Comparison of ENCODE assay signal across 19 cellular contexts in genomic region chr12:65951697-65952096, GRCh38.
DNase-seq lines count a peak whose midpoint lies in the region; ATAC-seq and TF ChIP-seq lines count a peak whose summit lies in the region.
"Had no signal": no experiment of that assay in that cellular context is flagged by ENCODE, and none has a peak within 500 bp of the region (broad histone marks: within the 10 kb centered on the region; RNA-seq: fewer than 3 reads in every experiment).

No MANE protein-coding gene starts in this region.

- H2AFZ ChIP-seq in GM23338 (no peak overlapping the region), smooth muscle cell (ENCODE audit: low read depth) (no peak overlapping the region)

- H3K27me3 Mint-ChIP-seq in GM23338 (ENCODE audit: insufficient read depth, low read depth, poor library complexity): no peaks in the 10 kb centered on the region
- peaks cover 23% of the 10 kb centered on the region for H3K27me3 Mint-ChIP-seq in activated T-cell treated with anti-CD3 and anti-CD28 coated beads, Interleukin-2, amount 50 U/mL, for 24 hours

- no peak for ATAC-seq in GM23338

- 90% methylated on average over 2 of the region's 2 CpGs for WGBS in smooth muscle cell (ENCODE audit: low lambda C conversion rate)

- peaks cover 35% of the 10 kb centered on the region; the same call in 2 of the 3 replicates for H3K4me1 Mint-ChIP-seq in GM23338
- peaks cover 9% of the 10 kb centered on the region for H3K4me1 Mint-ChIP-seq in activated T-cell treated with anti-CD3 and anti-CD28 coated beads, Interleukin-2, amount 50 U/mL, for 24 hours (ENCODE audit: low read depth)
- H3K4me1 Mint-ChIP-seq: CD4-positive, CD25-positive, alpha-beta regulatory T cell had no signal

- no peak overlapping the region for H3K4me2 ChIP-seq in GM23338
- no peak overlapping the region for H3K4me2 ChIP-seq in smooth muscle cell

- H3K9ac ChIP-seq in adipocyte (ENCODE audit: low read length) (no peak overlapping the region), smooth muscle cell (ENCODE audit: low read depth) (no peak overlapping the region)

- H3K36me3 Mint-ChIP-seq in GM23338 (ENCODE audit: low read depth): no peaks in the 10 kb centered on the region
- no peaks in the 10 kb centered on the region for H3K36me3 Mint-ChIP-seq in activated T-cell treated with anti-CD3 and anti-CD28 coated beads, Interleukin-2, amount 50 U/mL, for 24 hours (ENCODE audit: low read depth)
- H3K36me3 Mint-ChIP-seq: CD4-positive, CD25-positive, alpha-beta regulatory T cell had no signal

- H3K9me3 ChIP-seq in adipocyte (ENCODE audit: control insufficient read depth, low read length) (no peaks in the 10 kb centered on the region), smooth muscle cell (replicated peaks; ENCODE audit: low read depth) (no peaks in the 10 kb centered on the region)
- H3K9me3 ChIP-seq: BE2C, SJSA1 had no signal

- no peaks in the 10 kb centered on the region for H3K9me3 Mint-ChIP-seq in GM23338
- H3K9me3 Mint-ChIP-seq in activated T-cell treated with anti-CD3 and anti-CD28 coated beads, Interleukin-2, amount 50 U/mL, for 24 hours: no peaks in the 10 kb centered on the region

- H3K4me3 ChIP-seq in GM23338 (no peak overlapping the region), adipocyte (ENCODE audit: low read length) (no peak overlapping the region), fibroblast of the aortic adventitia (ENCODE audit: low read depth, low read length) (no peak overlapping the region), smooth muscle cell (no peak overlapping the region), coronary artery (no peak overlapping the region)
- H3K4me3 ChIP-seq: SJSA1 had no signal

- no peaks in the 10 kb centered on the region for H3K9me2 ChIP-seq in GM23338 (ENCODE audit: insufficient read depth)

- H3K27me3 ChIP-seq in GM23338 (ENCODE audit: insufficient read depth) (no peaks in the 10 kb centered on the region), adipocyte (replicated peaks; ENCODE audit: control insufficient read depth, insufficient read depth, low read length) (no peaks in the 10 kb centered on the region), smooth muscle cell (ENCODE audit: low read depth) (no peaks in the 10 kb centered on the region)
- H3K27me3 ChIP-seq: BE2C, SJSA1 had no signal

- H3K79me2 ChIP-seq in GM23338 (replicated peaks; ENCODE audit: insufficient read depth): no peaks in the 10 kb centered on the region
- peaks cover 18% of the 10 kb centered on the region for H3K79me2 ChIP-seq in smooth muscle cell (ENCODE audit: low read depth)

- H3F3A ChIP-seq in GM23338 (replicated peaks; ENCODE audit: low read depth) (no peaks in the 10 kb centered on the region), smooth muscle cell (ENCODE audit: low read depth) (peaks cover 61% of the 10 kb centered on the region)

- H3K36me3 ChIP-seq in GM23338 (ENCODE audit: insufficient read depth): no peaks in the 10 kb centered on the region
- H3K36me3 ChIP-seq in adipocyte (ENCODE audit: control insufficient read depth, insufficient read depth, low read length, severe bottlenecking): no peaks in the 10 kb centered on the region
- H3K36me3 ChIP-seq in smooth muscle cell (ENCODE audit: low read depth): no peaks in the 10 kb centered on the region
- H3K36me3 ChIP-seq: BE2C, SJSA1 had no signal

- no peak overlapping the region for H3K4me3 Mint-ChIP-seq in GM23338
- H3K4me3 Mint-ChIP-seq in activated T-cell treated with anti-CD3 and anti-CD28 coated beads, Interleukin-2, amount 50 U/mL, for 24 hours: no peak overlapping the region
- H3K4me3 Mint-ChIP-seq: CD4-positive, CD25-positive, alpha-beta regulatory T cell had no signal

- H3K27ac Mint-ChIP-seq in GM23338: 0 out of 2 replicates have a peak overlapping the region, but pooled peaks have one; percentile 2
- H3K27ac Mint-ChIP-seq in activated T-cell treated with anti-CD3 and anti-CD28 coated beads, Interleukin-2, amount 50 U/mL, for 24 hours: no peak overlapping the region
- H3K27ac Mint-ChIP-seq: CD4-positive, CD25-positive, alpha-beta regulatory T cell had no signal

- H4K20me1 ChIP-seq in GM23338 (replicated peaks; ENCODE audit: insufficient read depth) (no peaks in the 10 kb centered on the region), smooth muscle cell (ENCODE audit: low read depth) (no peaks in the 10 kb centered on the region)

- no peak overlapping the region for H3K27ac ChIP-seq in GM23338 (ENCODE audit: low read depth)
- H3K27ac ChIP-seq in smooth muscle cell (ENCODE audit: low read depth): peak overlapping the region; percentile 71
- no peak overlapping the region for H3K27ac ChIP-seq in coronary artery
- H3K27ac ChIP-seq: HL-60, SJSA1 had no signal

- H3K4me1 ChIP-seq in GM23338 (ENCODE audit: insufficient read depth): peaks cover 11% of the 10 kb centered on the region; the same call in 1 of the 2 replicates
- peaks cover 56% of the 10 kb centered on the region for H3K4me1 ChIP-seq in adipocyte (ENCODE audit: control insufficient read depth, insufficient read depth, low read length)
- peaks cover 32% of the 10 kb centered on the region for H3K4me1 ChIP-seq in smooth muscle cell (ENCODE audit: low read depth)
- H3K4me1 ChIP-seq: BE2C had no signal

- no peak for TF ChIP-seq CTCF in GM23338 (conservative IDR thresholded peaks at IDR 0.05; ENCODE audit: low read depth in 2 of 2)
- no peak for TF ChIP-seq CTCF in fibroblast of the aortic adventitia (IDR thresholded peaks at IDR 0.05; ENCODE audit: insufficient read depth, low read length)
- no peak for TF ChIP-seq CTCF in smooth muscle cell (IDR thresholded peaks at IDR 0.05; ENCODE audit: borderline replicate concordance, insufficient read depth, poor library complexity, severe bottlenecking)
- TF ChIP-seq CTCF in coronary artery (IDR thresholded peaks at IDR 0.05): no peak

- no peak for DNase-seq in GM23338 (ENCODE audit: low spot score)
- peak; percentile 68 for DNase-seq in adipocyte (ENCODE audit: low read depth)
- DNase-seq in fibroblast of the aortic adventitia (ENCODE audit: low read depth): peak; percentile 42
- no peak for DNase-seq in smooth muscle cell (lab: John Stamatoyannopoulos, UW; ENCODE audit: unreplicated experiment)
- DNase-seq in GM03348 (ENCODE audit: low spot score): no peak
- DNase-seq in activated T-cell treated with anti-CD3 and anti-CD28 coated beads, Interleukin-2, amount 50 U/mL, for 24 hours: no peak
- DNase-seq in coronary artery (ENCODE audit: low spot score): no peak
- DNase-seq: BE2C; CD4-positive, CD25-positive, alpha-beta regulatory T cell; COR-L47; DMS153; GDM1; NCI-H1436; NCI-H2029; NCI-H345; NCI-H524 treated with DMSO at 0.1 percent for 48 hours; SW 1271 had no signal

TF ChIP-seq in GM23338, 12 proteins besides CTCF, POLR2A, EP300 and RAD21:
- TF ChIP-seq ZNF114 (CRISPR knock-in tag; IDR thresholded peaks at IDR 0.05): no peak
- no peak for TF ChIP-seq STAT1 (IDR thresholded peaks at IDR 0.05; ENCODE audit: unreplicated experiment)
- TF ChIP-seq REST (IDR thresholded peaks at IDR 0.05; ENCODE audit: unreplicated experiment): no peak
- no peak for TF ChIP-seq ETS1 (IDR thresholded peaks at IDR 0.05)
- TF ChIP-seq CREB1 (CRISPR knock-in tag; IDR thresholded peaks at IDR 0.05; ENCODE audit: low read depth): no peak
- no peak for TF ChIP-seq NANOG (IDR thresholded peaks at IDR 0.05; ENCODE audit: borderline replicate concordance)
- no peak for TF ChIP-seq EZH2phosphoT487 (IDR thresholded peaks at IDR 0.05; ENCODE audit: unreplicated experiment)
- TF ChIP-seq JUNB (IDR thresholded peaks at IDR 0.05; ENCODE audit: unreplicated experiment): no peak
- TF ChIP-seq ZNF331 (CRISPR knock-in tag; IDR thresholded peaks at IDR 0.05; ENCODE audit: low read depth): no peak

Comparison
In these comparisons a context has a peak if more than half of its experiments do, and no peak if none do; other contexts are left out.
1. DNase-seq: peak in adipocyte (single experiment) and fibroblast of the aortic adventitia (single experiment); none in GM23338 (single experiment), smooth muscle cell (single experiment), GM03348 (single experiment), activated T-cell treated with anti-CD3 and anti-CD28 coated beads, Interleukin-2, amount 50 U/mL, for 24 hours (single experiment) and coronary artery (single experiment).